In the genomic region with DNA sequence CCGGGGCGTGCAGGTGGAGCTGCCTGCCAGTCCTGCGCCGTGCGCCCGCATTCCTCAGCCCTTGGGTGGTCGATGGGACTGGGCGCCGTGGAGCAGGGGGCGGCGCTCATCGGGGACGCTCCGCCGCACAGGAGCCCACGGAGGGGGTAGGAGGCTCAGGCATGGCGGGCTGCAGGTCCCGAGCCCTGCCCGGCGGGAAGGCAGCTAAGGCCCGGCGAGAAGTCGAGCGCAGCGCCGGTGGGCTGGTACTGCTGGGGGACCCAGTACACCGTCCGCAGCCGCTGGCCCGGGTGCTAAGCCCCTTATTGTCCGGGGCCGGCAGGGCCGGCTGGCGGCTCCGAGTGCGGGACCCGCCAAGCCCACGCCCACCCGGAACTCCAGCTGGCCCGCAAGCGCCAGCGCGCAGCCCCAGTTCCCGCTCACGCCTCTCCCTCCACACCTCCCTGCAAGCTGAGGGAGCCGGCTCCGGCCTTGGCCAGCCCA, we compare ENCODE assay signal across 7 cellular contexts. TPM values are rescaled to one million over a fixed set of nuclear protein-coding genes. Genes with fewer than 3 reads are reported as not detected.
A peak's percentile ranks its signal among the peaks of the same experiment; 100 is the strongest.
DNase-seq lines count a peak whose midpoint lies in the region; ATAC-seq and TF ChIP-seq lines count a peak whose summit lies in the region.
"Not testable (repeated sequence)": the region's sequence is repeated elsewhere in the genome, so short reads cannot be mapped to it uniquely, and the experiment has no call there.

No MANE protein-coding gene starts in this region.

- H3K9me3 ChIP-seq in upper lobe of left lung = not testable (repeated sequence)

- CTCF ChIA-PET in activated naive CD4-positive, alpha-beta T cell treated with anti-CD3 and anti-CD28 coated beads, Interleukin-2, amount 10 ng/mL, durations not matched to agents 7 days and 5 days (lab: Charles Lee) = interaction anchor here (0.6 kb wide), 1 partner anchor 637 kb away, joined by 3 read pairs; no protein-coding TSS in a partner anchor

- TF ChIP-seq EP300 in upper lobe of left lung (IDR thresholded peaks at IDR 0.05) = not testable (repeated sequence)

- H3K27me3 Mint-ChIP-seq in activated naive CD4-positive, alpha-beta T cell treated with anti-CD3 and anti-CD28 coated beads, Interleukin-2, amount 10 ng/mL, durations not matched to agents 7 days and 5 days; central memory CD8-positive, alpha-beta T cell: not testable (repeated sequence)

- H3K4me1 ChIP-seq in upper lobe of left lung = not testable (repeated sequence)

- H3K4me1 Mint-ChIP-seq in activated naive CD4-positive, alpha-beta T cell treated with anti-CD3 and anti-CD28 coated beads, Interleukin-2, amount 10 ng/mL, durations not matched to agents 7 days and 5 days = not testable (repeated sequence)
- peaks cover 13% of the 10 kb centered on the region for H3K4me1 Mint-ChIP-seq in central memory CD8-positive, alpha-beta T cell

- H3K36me3 Mint-ChIP-seq in activated naive CD4-positive, alpha-beta T cell treated with anti-CD3 and anti-CD28 coated beads, Interleukin-2, amount 10 ng/mL, durations not matched to agents 7 days and 5 days; central memory CD8-positive, alpha-beta T cell (ENCODE audit: insufficient read depth): not testable (repeated sequence)

- H3K9me3 Mint-ChIP-seq in activated naive CD4-positive, alpha-beta T cell treated with anti-CD3 and anti-CD28 coated beads, Interleukin-2, amount 10 ng/mL, durations not matched to agents 7 days and 5 days; central memory CD8-positive, alpha-beta T cell: not testable (repeated sequence)

- DNase-seq in NCI-H2227 (lab: John Stamatoyannopoulos, UW; ENCODE audit: unreplicated experiment) = peak; percentile 5
- DNase-seq in activated naive CD4-positive, alpha-beta T cell treated with anti-CD3 and anti-CD28 coated beads, Interleukin-2, amount 10 ng/mL, durations not matched to agents 7 days and 5 days = peak; percentile 23
- DNase-seq in central memory CD8-positive, alpha-beta T cell (ENCODE audit: low spot score in 2 of 2); kidney epithelial cell (ENCODE audit: low read depth); retinal pigment epithelial cell (ENCODE audit: low read depth): not testable (repeated sequence)
- DNase-seq in glomerular visceral epithelial cell (ENCODE audit: extremely low spot score) = peak; percentile 6
- DNase-seq in upper lobe of left lung = peak in 1 of 2 donors; percentile 85

- not testable (repeated sequence) for H3K27ac Mint-ChIP-seq in activated naive CD4-positive, alpha-beta T cell treated with anti-CD3 and anti-CD28 coated beads, Interleukin-2, amount 10 ng/mL, durations not matched to agents 7 days and 5 days
- peak overlapping the region; percentile 4 for H3K27ac Mint-ChIP-seq in central memory CD8-positive, alpha-beta T cell (ENCODE audit: low read depth)

- peak overlapping the region; percentile 26 for H3K4me3 ChIP-seq in kidney epithelial cell (ENCODE audit: low read depth, low read length)
- peak overlapping the region; percentile 23 for H3K4me3 ChIP-seq in retinal pigment epithelial cell (ENCODE audit: low read length)
- peak overlapping the region in 3 of 4 donors; percentile 8 to 34 (median 27) for H3K4me3 ChIP-seq in upper lobe of left lung

- not testable (repeated sequence) for H3K27me3 ChIP-seq in kidney epithelial cell (ENCODE audit: control insufficient read depth, insufficient read depth, low read length); upper lobe of left lung

- not testable (repeated sequence) for H3K27ac ChIP-seq in upper lobe of left lung

- TF ChIP-seq CTCF in kidney epithelial cell (IDR thresholded peaks at IDR 0.05; ENCODE audit: insufficient read depth, low read length, poor library complexity, severe bottlenecking); retinal pigment epithelial cell (conservative IDR thresholded peaks at IDR 0.05; ENCODE audit: low read depth, low read length); upper lobe of left lung (IDR thresholded peaks at IDR 0.05): not testable (repeated sequence)

- H3K4me3 Mint-ChIP-seq in activated naive CD4-positive, alpha-beta T cell treated with anti-CD3 and anti-CD28 coated beads, Interleukin-2, amount 10 ng/mL, durations not matched to agents 7 days and 5 days = not testable (repeated sequence)
- H3K4me3 Mint-ChIP-seq in central memory CD8-positive, alpha-beta T cell = peak overlapping the region; percentile 65

- H3K36me3 ChIP-seq in kidney epithelial cell (ENCODE audit: control insufficient read depth, insufficient read depth, low read length); upper lobe of left lung: not testable (repeated sequence)

- WGBS in upper lobe of left lung, 2 donors = 83 to 97% methylated on average over 3 to 29 of the region's 47 CpGs

- not testable (repeated sequence) for ATAC-seq in central memory CD8-positive, alpha-beta T cell (replicated peaks; ENCODE audit: extremely low read depth, poor library complexity, severe bottlenecking); upper lobe of left lung (ENCODE audit: low FRiP score in 2 of 2)

- TF ChIP-seq POLR2A in upper lobe of left lung (IDR thresholded peaks at IDR 0.05) = not testable (repeated sequence)

RNA-seq across cellular contexts. Expression of a gene that starts 41.0 kb away (rescaled TPM):
- 4.9 and 20.1 TPM in 2 replicates for total RNA-seq in kidney epithelial cell
- 10 to 100 TPM in 4 of 6 donors, 1 to 10 TPM in 2; 4.6 to 20.7 (median 14.1) TPM for total RNA-seq in upper lobe of left lung
